29 cellular contexts compared by ENCODE assay signal in the genomic region with DNA sequence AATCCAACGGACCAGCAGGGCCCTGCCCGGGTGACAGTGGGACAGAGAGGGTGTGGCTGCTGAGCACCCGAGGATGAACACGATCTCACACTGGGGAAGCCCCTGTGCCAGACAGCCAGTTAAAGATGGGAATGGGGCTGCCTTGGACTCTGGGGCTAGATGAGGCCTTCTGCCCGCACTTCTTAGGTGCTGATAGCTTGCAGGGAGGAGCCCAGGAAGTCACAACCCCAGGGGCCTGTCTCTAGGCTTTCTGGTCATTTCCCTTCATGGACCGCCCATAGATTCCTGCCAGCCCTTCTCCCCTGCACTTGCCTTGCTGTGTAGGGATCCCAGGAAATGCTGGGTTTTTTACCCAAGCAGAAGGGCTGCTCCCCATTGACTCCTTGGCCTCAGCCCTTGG. TPM values are rescaled to one million over a fixed set of nuclear protein-coding genes. Genes with fewer than 3 reads are reported as not detected.
"Had no signal": no experiment of that assay in that cellular context is flagged by ENCODE, and none has a peak within 500 bp of the region (broad histone marks: within the 10 kb centered on the region; RNA-seq: fewer than 3 reads in every experiment).

No MANE protein-coding gene starts in this region.

- H3K9ac ChIP-seq: SK-N-SH had no signal

- H3K4me1 ChIP-seq: breast epithelium, SJCRH30 had no signal

- ATAC-seq: activated naive CD4-positive, alpha-beta T cell treated with anti-CD3 and anti-CD28 coated beads, Interleukin-2, amount 50 U/mL, for 72 hours; Panc1 had no signal

- H3K27me3 ChIP-seq: SJCRH30 had no signal

- H3K4me2 ChIP-seq: SK-N-SH had no signal

- H3K9me3 ChIP-seq: SJCRH30, SK-N-SH had no signal

- H3K4me3 ChIP-seq: breast epithelium, SJCRH30 had no signal

- DNase-seq: activated CD4-positive, alpha-beta memory T cell treated with anti-CD3 and anti-CD28 coated beads for 36 hours; activated CD4-positive, alpha-beta T cell treated with anti-CD3 and anti-CD28 coated beads, Interleukin-2, amount 10 ng/mL, durations not matched to agents 7 days and 5 days; activated CD8-positive, alpha-beta memory T cell treated with anti-CD3 and anti-CD28 coated beads, Interleukin-2, amount 50 U/mL, for 4 hours; activated effector memory CD4-positive, alpha-beta T cell treated with anti-CD3 and anti-CD28 coated beads, Interleukin-2, amount 50 U/mL, for 16 hours; activated naive CD4-positive, alpha-beta T cell treated with Interleukin-2 at 50 U/mL for 16 hours; aorta; caudate nucleus; KBM-7; NCI-H1092; NCI-H1417; NCI-H1930; NCI-H2171; NCI-H226; NCI-H526; NCI-H774; NK-92 treated with Interleukin-12 subunit alpha and Interleukin-12 subunit beta, amount 100 ng/mL, for 24 hours; Right ventricle myocardium superior; RPMI8226; SJCRH30; SK-N-SH; T-helper 1 cell; WERI-Rb-1 had no signal

- H3K4me3 Mint-ChIP-seq: activated CD4-positive, alpha-beta memory T cell treated with anti-CD3 and anti-CD28 coated beads for 36 hours; activated CD4-positive, alpha-beta T cell treated with anti-CD3 and anti-CD28 coated beads, Interleukin-2, amount 10 ng/mL, durations not matched to agents 7 days and 5 days had no signal

- H3K9me3 Mint-ChIP-seq: activated CD4-positive, alpha-beta memory T cell treated with anti-CD3 and anti-CD28 coated beads for 36 hours had no signal

- H3K36me3 ChIP-seq: breast epithelium had no signal

- H3K27ac ChIP-seq: breast epithelium, SJCRH30, WERI-Rb-1 had no signal

- H3K27me3 Mint-ChIP-seq: activated CD4-positive, alpha-beta memory T cell treated with anti-CD3 and anti-CD28 coated beads for 36 hours; activated CD4-positive, alpha-beta T cell treated with anti-CD3 and anti-CD28 coated beads, Interleukin-2, amount 10 ng/mL, durations not matched to agents 7 days and 5 days had no signal

RNA-seq across cellular contexts. Expression of gene PNMA6F, which starts 18.5 kb away (rescaled TPM):
- total RNA-seq: activated CD4-positive, alpha-beta memory T cell treated with anti-CD3 and anti-CD28 coated beads for 36 hours; activated CD4-positive, alpha-beta T cell treated with anti-CD3 and anti-CD28 coated beads, Interleukin-2, amount 10 ng/mL, durations not matched to agents 7 days and 5 days; activated naive CD4-positive, alpha-beta T cell treated with anti-CD3 and anti-CD28 coated beads, Interleukin-2, amount 50 U/mL, for 72 hours; aorta; breast epithelium; LHCN-M2; MCF 10A; NCI-H460; Right ventricle myocardium superior; SJCRH30; T-helper 2 cell treated with Interferon-gamma antibody and Interleukin-4, amounts not matched to agents 100 ng/mL and 5 ng/mL, for 36 hours had no signal
- polyA plus RNA-seq: aorta, SK-N-SH had no signal
